In genomic region chr18:4831791-4832375, GRCh38 we compare ENCODE assay signal across 17 cellular contexts.
DNase-seq lines count a peak whose midpoint lies in the region; ATAC-seq and TF ChIP-seq lines count a peak whose summit lies in the region.
"Had no signal": no experiment of that assay in that cellular context is flagged by ENCODE, and none has a peak within 500 bp of the region (broad histone marks: within the 10 kb centered on the region; RNA-seq: fewer than 3 reads in every experiment).

No MANE protein-coding gene starts in this region.

- no peaks in the 10 kb centered on the region for H4K20me1 ChIP-seq in OCI-LY7 (ENCODE audit: insufficient read depth, low read length)

- intact Hi-C loops in OCI-LY7 (cut with micrococcal nuclease; ENCODE audit: unreplicated experiment), result no loop called here
- intact Hi-C loops in CD8-positive, alpha-beta T cell (cut with DNase I, micrococcal nuclease), result no loop called here

- H3K4me3 Mint-ChIP-seq in WTC11, result no peak overlapping the region
- H3K4me3 Mint-ChIP-seq in CD8-positive, alpha-beta T cell, result no peak overlapping the region
- H3K4me3 Mint-ChIP-seq: CD4-positive, alpha-beta memory T cell had no signal

- no peaks in the 10 kb centered on the region for H3K79me2 ChIP-seq in OCI-LY7 (ENCODE audit: insufficient read depth, low read depth, low read length)

- no peaks in the 10 kb centered on the region for H3K27me3 ChIP-seq in CD8-positive, alpha-beta T cell (ENCODE audit: insufficient read depth, low read length)
- H3K27me3 ChIP-seq: MG63 had no signal

- peaks cover 10% of the 10 kb centered on the region for H3K4me1 Mint-ChIP-seq in WTC11
- no peaks in the 10 kb centered on the region for H3K4me1 Mint-ChIP-seq in CD8-positive, alpha-beta T cell (ENCODE audit: low read depth)
- H3K4me1 Mint-ChIP-seq: CD4-positive, alpha-beta memory T cell had no signal

- ATAC-seq in WTC11, result peak; percentile 57
- ATAC-seq in activated naive CD4-positive, alpha-beta T cell treated with anti-CD3 and anti-CD28 coated beads, Interleukin-2, amount 50 U/mL, for 72 hours, result no peak
- no peak for ATAC-seq in CD8-positive, alpha-beta T cell

- POLR2A ChIA-PET in WTC11 (lab: Charles Lee), result no interaction called here
- POLR2A ChIA-PET in OCI-LY7 (lab: Charles Lee), result no interaction called here
- POLR2A ChIA-PET in CD8-positive, alpha-beta T cell (lab: Charles Lee), result no interaction called here

- no peaks in the 10 kb centered on the region for H3K4me1 ChIP-seq in OCI-LY7 (ENCODE audit: insufficient read depth, low read length, poor library complexity, severe bottlenecking)
- no peaks in the 10 kb centered on the region for H3K4me1 ChIP-seq in CD8-positive, alpha-beta T cell (ENCODE audit: insufficient read depth, low read length)

- H3K27me3 Mint-ChIP-seq in WTC11 (ENCODE audit: low read depth), result no peaks in the 10 kb centered on the region
- H3K27me3 Mint-ChIP-seq in CD8-positive, alpha-beta T cell (ENCODE audit: low read depth), result no peaks in the 10 kb centered on the region
- H3K27me3 Mint-ChIP-seq: CD4-positive, alpha-beta memory T cell had no signal

- no peaks in the 10 kb centered on the region for H3K36me3 ChIP-seq in OCI-LY7 (ENCODE audit: insufficient read depth, low read length)
- no peaks in the 10 kb centered on the region for H3K36me3 ChIP-seq in CD8-positive, alpha-beta T cell (ENCODE audit: insufficient read depth, low read length)
- H3K36me3 ChIP-seq: MG63 had no signal

- no peaks in the 10 kb centered on the region for H3K36me3 Mint-ChIP-seq in WTC11
- no peaks in the 10 kb centered on the region for H3K36me3 Mint-ChIP-seq in activated naive CD4-positive, alpha-beta T cell treated with anti-CD3 and anti-CD28 coated beads, Interleukin-2, amount 50 U/mL, for 72 hours
- no peaks in the 10 kb centered on the region for H3K36me3 Mint-ChIP-seq in CD8-positive, alpha-beta T cell
- H3K36me3 Mint-ChIP-seq: CD4-positive, alpha-beta memory T cell had no signal

- DNase-seq in DMS53 (lab: John Stamatoyannopoulos, UW) (peak; percentile 13), DMS53 treated with DMSO at 0.1 percent for 48 hours (lab: John Stamatoyannopoulos, UW; ENCODE audit: unreplicated experiment) (no peak), WTC11 (ENCODE audit: low spot score) (no peak), epithelial cell of esophagus (ENCODE audit: low read depth) (peak; percentile 8), pons (ENCODE audit: low spot score) (peak; percentile 57), OCI-LY7 (ENCODE audit: low spot score) (no peak)
- DNase-seq in activated naive CD4-positive, alpha-beta T cell treated with anti-CD3 and anti-CD28 coated beads, Interleukin-2, amount 50 U/mL, for 72 hours (ENCODE audit: low spot score in 2 of 2), result no peak
- no peak for DNase-seq in CD8-positive, alpha-beta T cell
- DNase-seq: 8988T; CD4-positive, alpha-beta memory T cell; MG63; NCI-H1105; NCI-H1694; NCI-H226; NCI-H526; RPMI8226; SIG-M5 had no signal

- H3K9me2 ChIP-seq in OCI-LY7 (ENCODE audit: insufficient read depth, low read length), result no peaks in the 10 kb centered on the region

- CTCF ChIA-PET in WTC11 (lab: Charles Lee), result no interaction called here
- CTCF ChIA-PET in OCI-LY7 (lab: Charles Lee; ENCODE audit: unreplicated experiment), result no interaction called here
- CTCF ChIA-PET in CD8-positive, alpha-beta T cell (lab: Charles Lee), result no interaction called here

- no peak for TF ChIP-seq CTCF in WTC11 (IDR thresholded peaks at IDR 0.05)
- TF ChIP-seq CTCF in epithelial cell of esophagus (IDR thresholded peaks at IDR 0.05; ENCODE audit: insufficient read depth, low read depth, low read length, missing control alignments), result no peak
- no peak for TF ChIP-seq CTCF in OCI-LY7 (conservative IDR thresholded peaks at IDR 0.05; ENCODE audit: low read length)
- no peak for TF ChIP-seq CTCF in CD8-positive, alpha-beta T cell (IDR thresholded peaks at IDR 0.05)

- H3K9me3 Mint-ChIP-seq in WTC11, result no peaks in the 10 kb centered on the region
- peaks cover 0 to 4% of the 10 kb centered on the region in 2 donors for H3K9me3 Mint-ChIP-seq in activated naive CD4-positive, alpha-beta T cell treated with anti-CD3 and anti-CD28 coated beads, Interleukin-2, amount 50 U/mL, for 72 hours
- H3K9me3 Mint-ChIP-seq in CD8-positive, alpha-beta T cell, result peaks cover 3% of the 10 kb centered on the region

- H3K4me2 ChIP-seq in OCI-LY7 (ENCODE audit: low read length), result no peak overlapping the region

- BruUV-seq in OCI-LY7 (replicated peaks; lab: Mats Ljungman, UMichigan), result no TSS peak

- H3K4me3 ChIP-seq in epithelial cell of esophagus (ENCODE audit: low read length), result no peak overlapping the region
- H3K4me3 ChIP-seq in OCI-LY7 (ENCODE audit: low read depth, low read length, poor library complexity, severe bottlenecking), result no peak overlapping the region
- no peak overlapping the region for H3K4me3 ChIP-seq in CD8-positive, alpha-beta T cell (ENCODE audit: low read depth, low read length)
- H3K4me3 ChIP-seq: MG63 had no signal

- H3K27ac ChIP-seq in OCI-LY7 (ENCODE audit: low read depth, low read length, poor library complexity, severe bottlenecking), result no peak overlapping the region
- H3K27ac ChIP-seq in CD8-positive, alpha-beta T cell (ENCODE audit: low read depth, low read length), result no peak overlapping the region

- no peak overlapping the region for H2AFZ ChIP-seq in OCI-LY7 (ENCODE audit: low read length)

- no peak overlapping the region for H3K27ac Mint-ChIP-seq in WTC11
- H3K27ac Mint-ChIP-seq in activated naive CD4-positive, alpha-beta T cell treated with anti-CD3 and anti-CD28 coated beads, Interleukin-2, amount 50 U/mL, for 72 hours, result no peak overlapping the region
- H3K27ac Mint-ChIP-seq in CD8-positive, alpha-beta T cell, result no peak overlapping the region
- H3K27ac Mint-ChIP-seq: CD4-positive, alpha-beta memory T cell had no signal

- H3K9me3 ChIP-seq in OCI-LY7 (ENCODE audit: low read length), result no peaks in the 10 kb centered on the region
- no peaks in the 10 kb centered on the region for H3K9me3 ChIP-seq in CD8-positive, alpha-beta T cell (ENCODE audit: low read length)
- H3K9me3 ChIP-seq: MG63 had no signal

TF ChIP-seq in WTC11, 78 proteins besides CTCF, POLR2A, EP300 and RAD21:
- TF ChIP-seq ZNF232 (CRISPR knock-in tag; IDR thresholded peaks at IDR 0.05), result no peak
- TF ChIP-seq RELA (CRISPR knock-in tag; IDR thresholded peaks at IDR 0.05; ENCODE audit: borderline replicate concordance), result no peak
- TF ChIP-seq, protein P1, sequence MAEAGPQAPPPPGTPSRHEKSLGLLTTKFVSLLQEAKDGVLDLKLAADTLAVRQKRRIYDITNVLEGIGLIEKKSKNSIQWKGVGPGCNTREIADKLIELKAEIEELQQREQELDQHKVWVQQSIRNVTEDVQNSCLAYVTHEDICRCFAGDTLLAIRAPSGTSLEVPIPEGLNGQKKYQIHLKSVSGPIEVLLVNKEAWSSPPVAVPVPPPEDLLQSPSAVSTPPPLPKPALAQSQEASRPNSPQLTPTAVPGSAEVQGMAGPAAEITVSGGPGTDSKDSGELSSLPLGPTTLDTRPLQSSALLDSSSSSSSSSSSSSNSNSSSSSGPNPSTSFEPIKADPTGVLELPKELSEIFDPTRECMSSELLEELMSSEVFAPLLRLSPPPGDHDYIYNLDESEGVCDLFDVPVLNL (CRISPR knock-in tag; IDR thresholded peaks at IDR 0.05; ENCODE audit: borderline replicate concordance, low read depth), result no peak
- no peak for TF ChIP-seq GABPB1 (CRISPR knock-in tag; IDR thresholded peaks at IDR 0.05)
- TF ChIP-seq, protein P2, sequence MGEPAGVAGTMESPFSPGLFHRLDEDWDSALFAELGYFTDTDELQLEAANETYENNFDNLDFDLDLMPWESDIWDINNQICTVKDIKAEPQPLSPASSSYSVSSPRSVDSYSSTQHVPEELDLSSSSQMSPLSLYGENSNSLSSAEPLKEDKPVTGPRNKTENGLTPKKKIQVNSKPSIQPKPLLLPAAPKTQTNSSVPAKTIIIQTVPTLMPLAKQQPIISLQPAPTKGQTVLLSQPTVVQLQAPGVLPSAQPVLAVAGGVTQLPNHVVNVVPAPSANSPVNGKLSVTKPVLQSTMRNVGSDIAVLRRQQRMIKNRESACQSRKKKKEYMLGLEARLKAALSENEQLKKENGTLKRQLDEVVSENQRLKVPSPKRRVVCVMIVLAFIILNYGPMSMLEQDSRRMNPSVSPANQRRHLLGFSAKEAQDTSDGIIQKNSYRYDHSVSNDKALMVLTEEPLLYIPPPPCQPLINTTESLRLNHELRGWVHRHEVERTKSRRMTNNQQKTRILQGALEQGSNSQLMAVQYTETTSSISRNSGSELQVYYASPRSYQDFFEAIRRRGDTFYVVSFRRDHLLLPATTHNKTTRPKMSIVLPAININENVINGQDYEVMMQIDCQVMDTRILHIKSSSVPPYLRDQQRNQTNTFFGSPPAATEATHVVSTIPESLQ (CRISPR knock-in tag; IDR thresholded peaks at IDR 0.05), result no peak

Comparison
In these comparisons a context has a peak if more than half of its experiments do, and no peak if none do; other contexts are left out.
1. DNase-seq: peak in DMS53 (single experiment), epithelial cell of esophagus (single experiment) and pons (single experiment); none in DMS53 treated with DMSO at 0.1 percent for 48 hours (single experiment), WTC11 (single experiment), activated naive CD4-positive, alpha-beta T cell treated with anti-CD3 and anti-CD28 coated beads, Interleukin-2, amount 50 U/mL, for 72 hours (0 of 2), OCI-LY7 (single experiment) and CD8-positive, alpha-beta T cell (0 of 7).